In genomic region chr18:57833441-57834101, GRCh38 we compare ENCODE assay signal across 9 cellular contexts. TPM values are rescaled to one million over a fixed set of nuclear protein-coding genes. Genes with fewer than 3 reads are reported as not detected.
DNase-seq lines count a peak whose midpoint lies in the region; ATAC-seq, FAIRE-seq and TF ChIP-seq lines count a peak whose summit lies in the region.
"Had no signal": no experiment of that assay in that cellular context is flagged by ENCODE, and none has a peak within 500 bp of the region (broad histone marks: within the 10 kb centered on the region; RNA-seq: fewer than 3 reads in every experiment).

No MANE protein-coding gene starts in this region.

- H3K4me1 ChIP-seq in astrocyte (ENCODE audit: insufficient read depth, low read length): peaks cover 16% of the 10 kb centered on the region

- no peaks in the 10 kb centered on the region for H3K36me3 Mint-ChIP-seq in astrocyte (ENCODE audit: low read depth, unreplicated experiment)
- no peaks in the 10 kb centered on the region for H3K36me3 Mint-ChIP-seq in osteocyte (ENCODE audit: unreplicated experiment)

- FAIRE-seq in astrocyte (lab: Jason Lieb, UNC): peak; percentile 17

- peak overlapping the region; percentile 82 for H3K27ac Mint-ChIP-seq in astrocyte (ENCODE audit: unreplicated experiment)
- peak overlapping the region; percentile 75 for H3K27ac Mint-ChIP-seq in osteocyte (ENCODE audit: unreplicated experiment)

- DNase-seq in GM12865 (ENCODE audit: low read depth): peak; percentile 87
- DNase-seq in HuH-7 (ENCODE audit: low spot score): peak; percentile 44
- peak; percentile 51 for DNase-seq in astrocyte (ENCODE audit: low read depth)
- no peak for DNase-seq in osteocyte (ENCODE audit: extremely low spot score, unreplicated experiment)
- no peak for DNase-seq in substantia nigra (lab: John Stamatoyannopoulos, UW)
- DNase-seq in NCI-H187 treated with DMSO at 0.1 percent for 48 hours (lab: John Stamatoyannopoulos, UW): no peak
- no peak for DNase-seq in hypothalamus (lab: John Stamatoyannopoulos, UW)
- DNase-seq: left cardiac atrium had no signal

- ATAC-seq in GM21390 (IDR thresholded peaks at IDR 0.05; ENCODE audit: unreplicated experiment): peak; percentile 41

- H3K4me3 Mint-ChIP-seq in astrocyte (ENCODE audit: unreplicated experiment) (no peak overlapping the region), osteocyte (ENCODE audit: unreplicated experiment) (peak overlapping the region; percentile 48)

- H3K27ac ChIP-seq in astrocyte (ENCODE audit: low read depth, low read length): no peak overlapping the region
- H3K27ac ChIP-seq in substantia nigra (ENCODE audit: low read depth, low read length, poor library complexity, severe bottlenecking): no peak overlapping the region

- no peaks in the 10 kb centered on the region for H3K9me3 ChIP-seq in astrocyte (ENCODE audit: insufficient read depth, low read depth, low read length)

- H3K4me2 ChIP-seq in astrocyte (ENCODE audit: low read length): peak overlapping the region; percentile 59

- no peaks in the 10 kb centered on the region for H4K20me1 ChIP-seq in astrocyte (ENCODE audit: insufficient read depth, low read length)

- no peaks in the 10 kb centered on the region for H3K79me2 ChIP-seq in astrocyte (ENCODE audit: insufficient read depth, low read length)

- peaks cover 13% of the 10 kb centered on the region for H3K4me1 Mint-ChIP-seq in astrocyte (ENCODE audit: low read depth, unreplicated experiment)
- H3K4me1 Mint-ChIP-seq in osteocyte (ENCODE audit: unreplicated experiment): peaks cover 24% of the 10 kb centered on the region

- H2AFZ ChIP-seq in astrocyte (ENCODE audit: low read depth, low read length): no peak overlapping the region

- H3K36me3 ChIP-seq in astrocyte (ENCODE audit: insufficient read depth, low read length): no peaks in the 10 kb centered on the region

- TF ChIP-seq CTCF in GM12865 (IDR thresholded peaks at IDR 0.05; ENCODE audit: insufficient read depth, low read depth, low read length, missing control alignments) (no peak), astrocyte (IDR thresholded peaks at IDR 0.05; ENCODE audit: insufficient read depth, low read depth, low read length) (no peak), osteocyte (IDR thresholded peaks at IDR 0.05) (no peak)

- H3K4me3 ChIP-seq in GM12865 (ENCODE audit: low read depth, low read length) (peak overlapping the region; percentile 41), astrocyte (ENCODE audit: insufficient read depth, low read depth, low read length) (no peak overlapping the region)

- H3K9me3 Mint-ChIP-seq in astrocyte (ENCODE audit: unreplicated experiment) (peaks cover 7% of the 10 kb centered on the region), osteocyte (ENCODE audit: unreplicated experiment) (no peaks in the 10 kb centered on the region)

- H3K27me3 Mint-ChIP-seq in astrocyte (ENCODE audit: low read depth, unreplicated experiment) (no peaks in the 10 kb centered on the region), osteocyte (ENCODE audit: unreplicated experiment) (no peaks in the 10 kb centered on the region)

- no peaks in the 10 kb centered on the region for H3K27me3 ChIP-seq in astrocyte (ENCODE audit: insufficient read depth, low read length)

- H3K9ac ChIP-seq in astrocyte (ENCODE audit: low read length): no peak overlapping the region

RNA-seq across cellular contexts. Expression of gene ATP8B1, which starts 30.5 kb away (rescaled TPM):
- total RNA-seq in astrocyte (6.9 and 10.4 TPM in 2 replicates), osteocyte (38.5 and 38.7 TPM in 2 replicates)

Comparison
In these comparisons a context has a peak if more than half of its experiments do, and no peak if none do; other contexts are left out.
1. DNase-seq: peak in GM12865 (single experiment), HuH-7 (single experiment) and astrocyte (single experiment); none in osteocyte (single experiment), substantia nigra (0 of 49), NCI-H187 treated with DMSO at 0.1 percent for 48 hours (single experiment) and hypothalamus (0 of 51).